ENCODE assay signal across 13 cellular contexts in genomic region chr9:96858018-96858573, GRCh38. TPM values are rescaled to one million over a fixed set of nuclear protein-coding genes. Genes with fewer than 3 reads are reported as not detected.
DNase-seq lines count a peak whose midpoint lies in the region; ATAC-seq, FAIRE-seq and TF ChIP-seq lines count a peak whose summit lies in the region.
"Had no signal": no experiment of that assay in that cellular context is flagged by ENCODE, and none has a peak within 500 bp of the region (broad histone marks: within the 10 kb centered on the region; RNA-seq: fewer than 3 reads in every experiment).

No MANE protein-coding gene starts in this region.

- BruUV-seq in HepG2 (replicated peaks; lab: Mats Ljungman, UMichigan) = no TSS peak

- TF ChIP-seq EP300 in HepG2 (IDR thresholded peaks at IDR 0.05; ENCODE audit: low read depth in 2 of 2, low read length in 2 of 2) (0 out of 4 replicates have a peak, but pooled peaks of 1 of the 2 experiments have one; percentile 40), HepG2 (CRISPR knock-in tag; IDR thresholded peaks at IDR 0.05; ENCODE audit: borderline replicate concordance) (no peak)

- H3K36me3 Mint-ChIP-seq in T-helper 17 cell (ENCODE audit: low read depth) (peaks cover 3% of the 10 kb centered on the region), glutamatergic neuron (ENCODE audit: unreplicated experiment) (no peaks in the 10 kb centered on the region)

- H3K79me2 ChIP-seq in HepG2 (ENCODE audit: insufficient read depth, low read length) = peaks cover 9% of the 10 kb centered on the region

- H3K27me3 Mint-ChIP-seq in T-helper 17 cell (peaks cover 7% of the 10 kb centered on the region), glutamatergic neuron (ENCODE audit: unreplicated experiment) (peaks cover 6% of the 10 kb centered on the region)

- H3K4me1 Mint-ChIP-seq in T-helper 17 cell (peaks cover 14% of the 10 kb centered on the region), glutamatergic neuron (ENCODE audit: low read depth, unreplicated experiment) (peaks cover 8% of the 10 kb centered on the region)

- H3K4me3 Mint-ChIP-seq in T-helper 17 cell = no peak overlapping the region
- H3K4me3 Mint-ChIP-seq in glutamatergic neuron (ENCODE audit: unreplicated experiment) = no peak overlapping the region

- no peak overlapping the region for H2AFZ ChIP-seq in HepG2 (ENCODE audit: low read length)

- ATAC-seq in HepG2 = peak; percentile 20
- ATAC-seq in right lobe of liver = no peak
- ATAC-seq in T-helper 17 cell = no peak
- ATAC-seq: left colon had no signal

- H3K36me3 ChIP-seq in HepG2 (replicated peaks in 1 of 2; ENCODE audit: control insufficient read depth in 1 of 2, insufficient read depth in 2 of 2, low read length in 2 of 2) (no peaks in the 10 kb centered on the region), right lobe of liver (no peaks in the 10 kb centered on the region)

- TF ChIP-seq POLR2A in HepG2 (IDR thresholded peaks at IDR 0.05; ENCODE audit: insufficient read depth in 1 of 2, low read depth in 2 of 2, low read length in 2 of 2) (no peak), right lobe of liver (IDR thresholded peaks at IDR 0.05) (no peak)

- 23% methylated on average over 2 of the region's 2 CpGs for WGBS in HepG2 (ENCODE audit: low lambda C conversion rate)
- WGBS in right lobe of liver (ENCODE audit: insufficient coverage, low coverage, low lambda C conversion rate, missing lambda C conversion rate) = 90% methylated on average over 1 of the region's 2 CpGs

- TF ChIP-seq CTCF in HepG2 (CRISPR knock-in tag; IDR thresholded peaks at IDR 0.05) (no peak; the same call in 1 of the 2 replicates), right lobe of liver (IDR thresholded peaks at IDR 0.05) (no peak), fibroblast of pulmonary artery (IDR thresholded peaks at IDR 0.05; ENCODE audit: low read length, missing control alignments) (no peak), glutamatergic neuron (IDR thresholded peaks at IDR 0.05; ENCODE audit: partially characterized antibody, unreplicated experiment) (no peak)

- H3K9me3 Mint-ChIP-seq in glutamatergic neuron (ENCODE audit: unreplicated experiment) = no peaks in the 10 kb centered on the region

- H3K4me3 ChIP-seq in HepG2 (replicated peaks in 1 of 3; ENCODE audit: insufficient read depth in 1 of 3, low read depth in 2 of 3, low read length in 3 of 3) (peak overlapping the region in 1 of 3 experiments; percentile 28; a peak in 1 of 6 replicates), right lobe of liver (no peak overlapping the region), fibroblast of pulmonary artery (replicated peaks; ENCODE audit: low read depth, low read length) (no peak overlapping the region)

- CTCF ChIA-PET in HepG2 (lab: Yijun Ruan, JAX; ENCODE audit: low intra/inter-chr PET ratio, low total read pairs) = interaction anchor here (1.6 kb wide), 1 partner anchor 14 kb away, joined by 3 read pairs; no protein-coding TSS in a partner anchor

- peak; percentile 21 for FAIRE-seq in HepG2 (lab: Jason Lieb, UNC)
- FAIRE-seq: TTC549 had no signal

- H3K27ac Mint-ChIP-seq in T-helper 17 cell (peak overlapping the region; percentile 16), glutamatergic neuron (ENCODE audit: unreplicated experiment) (no peak overlapping the region)

- intact Hi-C loops in HepG2 (cut with micrococcal nuclease; ENCODE audit: unreplicated experiment) (loop anchor here (1.0 to 10.0 kb wide), 5 partner anchors 17 to 759 kb away; no protein-coding TSS in a partner anchor), right lobe of liver (cut with DNase I) (no loop called here)

- POLR2A ChIA-PET in HepG2 (lab: Yijun Ruan, JAX) = interaction anchor here (0.8 to 4.9 kb wide), 4 partner anchors 8 to 775 kb away, joined by 3 to 59 read pairs (median 4); partner anchors contain the start of genes NCBP1 and TSTD2

- in situ Hi-C loops in HepG2 (cut with HindIII; ENCODE audit: extremely low pct_ligation_motif_present, low pct_unique_long_range_greater_than_20kb) = loop anchor here (10.0 to 25.0 kb wide), 2 partner anchors 537 to 754 kb away; no protein-coding TSS in a partner anchor

- DNase-seq in HepG2 (ENCODE audit: low spot score) (peak; percentile 72), right lobe of liver (no peak), T-helper 17 cell (no peak), fibroblast of pulmonary artery (ENCODE audit: low read depth) (peak; percentile 53), NCI-H82 (lab: John Stamatoyannopoulos, UW) (no peak), NCI-H82 treated with DMSO at 0.1 percent for 48 hours (lab: John Stamatoyannopoulos, UW; ENCODE audit: unreplicated experiment) (no peak), cerebellar nuclear complex (lab: John Stamatoyannopoulos, UW) (no peak), glutamatergic neuron (no peak)
- DNase-seq: activated T-cell treated with anti-CD3 and anti-CD28 coated beads for 4 hours; left colon; NCI-H1694; stimulated activated CD4-positive, alpha-beta T cell treated with anti-CD3 and anti-CD28 coated beads, Interleukin-4, amount 100 ng/mL, for 24 hours had no signal

- H3K4me2 ChIP-seq in HepG2 (ENCODE audit: low read depth, low read length) = peak overlapping the region; percentile 68

- H3K9me3 ChIP-seq in HepG2 (ENCODE audit: low read length) = no peaks in the 10 kb centered on the region
- no peaks in the 10 kb centered on the region for H3K9me3 ChIP-seq in right lobe of liver
- H3K9me3 ChIP-seq in T-helper 17 cell (ENCODE audit: control insufficient read depth, low read length, poor library complexity, severe bottlenecking) = no peaks in the 10 kb centered on the region

- no peak overlapping the region; the same call in 1 of the 2 replicates for H3K9ac ChIP-seq in HepG2 (ENCODE audit: insufficient read depth, low read depth, low read length)

- H3K27me3 ChIP-seq in HepG2 (ENCODE audit: control insufficient read depth in 1 of 2, insufficient read depth in 2 of 2, low read length in 2 of 2) = no peaks in the 10 kb centered on the region
- H3K27me3 ChIP-seq in right lobe of liver = no peaks in the 10 kb centered on the region

- peaks cover 59% of the 10 kb centered on the region for H3K4me1 ChIP-seq in HepG2 (ENCODE audit: insufficient read depth, low read length)
- peaks cover 0 to 27% (median 9%) of the 10 kb centered on the region in 4 donors for H3K4me1 ChIP-seq in right lobe of liver

- H3K27ac ChIP-seq in HepG2 (ENCODE audit: extremely low read length, insufficient read depth, low read length) (peak overlapping the region; percentile 35), right lobe of liver (no peak overlapping the region)

- 0 out of 2 replicates have a peak, but pooled peaks cover 6% of the 10 kb centered on the region for H4K20me1 ChIP-seq in HepG2 (ENCODE audit: insufficient read depth, low read length)

- no peak for TF ChIP-seq RAD21 in HepG2 (CRISPR knock-in tag; IDR thresholded peaks at IDR 0.05)

TF ChIP-seq in HepG2, 621 proteins besides CTCF, POLR2A, EP300 and RAD21 (continues in another document):
- TF ChIP-seq ZNF547 (CRISPR knock-in tag; IDR thresholded peaks at IDR 0.05) (no peak), MLX (CRISPR knock-in tag; IDR thresholded peaks at IDR 0.05) (no peak), IKZF5 (CRISPR knock-in tag; IDR thresholded peaks at IDR 0.05) (no peak), MAFF (IDR thresholded peaks at IDR 0.05; ENCODE audit: low read depth, low read length) (peak; percentile 95), GATAD1 (CRISPR knock-in tag; IDR thresholded peaks at IDR 0.05) (no peak)

RNA-seq across cellular contexts. Expression of gene ZNF782, which starts 3.8 kb away (rescaled TPM):
- total RNA-seq in HepG2 (2016; rRNA removed; fragmentation: Illumina TruSeq; extraction: Trizol) (4.7 and 4.9 TPM in 2 replicates), right lobe of liver (1 to 10 TPM; 2.1 to 3.7 (median 3.0) TPM), T-helper 17 cell (1 to 10 TPM; 4.6 to 7.1 TPM), glutamatergic neuron (ENCODE audit: unreplicated experiment) (4.9 TPM)
- total RNA-seq in HepG2 (2016; cell fraction: cytosol; rRNA removed; fragmentation: Illumina TruSeq; extraction: Trizol; ENCODE audit: low read depth) = 0.88 and 2.2 TPM in 2 replicates
- total RNA-seq in HepG2 (2016; cell fraction: insoluble cytoplasmic fraction; rRNA removed; fragmentation: Illumina TruSeq; extraction: Trizol) = 3.9 and 5.8 TPM in 2 replicates
- total RNA-seq in HepG2 (2016; cell fraction: membrane; rRNA removed; fragmentation: Illumina TruSeq; extraction: Trizol) = 3.4 TPM in 2 replicates
- 10.7 and 14.7 TPM in 2 replicates for total RNA-seq in HepG2 (2016; cell fraction: nucleus; rRNA removed; fragmentation: Illumina TruSeq; extraction: Trizol)
- 1.4 and 1.5 TPM in 2 replicates for polyA plus RNA-seq in HepG2 (2011; rRNA removed)
- 0.50 and 0.88 TPM in 2 replicates for polyA plus RNA-seq in HepG2 (2011; cell fraction: cytosol; rRNA removed)
- 2.1 TPM in 2 replicates for polyA plus RNA-seq in HepG2 (2011; cell fraction: nucleus; rRNA removed)
- polyA plus RNA-seq in HepG2 (2012) = 1.4 and 1.6 TPM in 2 replicates
- polyA plus RNA-seq in HepG2 (2016; cell fraction: cytosol; fragmentation: Illumina TruSeq; extraction: Trizol; ENCODE audit: low read depth) = 1.5 and 1.7 TPM in 2 replicates
- polyA plus RNA-seq in HepG2 (2016; cell fraction: insoluble cytoplasmic fraction; fragmentation: Illumina TruSeq; extraction: Trizol; ENCODE audit: low read depth) = 2.1 and 2.3 TPM in 2 replicates
- 2.1 and 2.4 TPM in 2 replicates for polyA plus RNA-seq in HepG2 (2016; cell fraction: membrane; fragmentation: Illumina TruSeq; extraction: Trizol; ENCODE audit: low read depth)
- polyA plus RNA-seq in HepG2 (2016; cell fraction: nucleus; fragmentation: Illumina TruSeq; extraction: Trizol; ENCODE audit: insufficient read depth, low read depth) = 4.9 and 5.3 TPM in 2 replicates
- polyA minus RNA-seq in HepG2 (2011; rRNA and poly(A)+ RNA removed; ENCODE audit: low replicate concordance) = 2.2 and 9.6 TPM in 2 replicates
- 1.5 and 2.2 TPM in 2 replicates for polyA minus RNA-seq in HepG2 (2011; cell fraction: cytosol; rRNA and poly(A)+ RNA removed)
- polyA minus RNA-seq in HepG2 (2011; cell fraction: nucleus; rRNA and poly(A)+ RNA removed) = 18.7 and 20.3 TPM in 2 replicates

Comparison
In these comparisons a context has a peak if more than half of its experiments do, and no peak if none do; other contexts are left out.
1. DNase-seq: peak in HepG2 (single experiment) and fibroblast of pulmonary artery (single experiment); none in right lobe of liver (0 of 3), T-helper 17 cell (0 of 3), NCI-H82 (single experiment), NCI-H82 treated with DMSO at 0.1 percent for 48 hours (single experiment), cerebellar nuclear complex (0 of 2) and glutamatergic neuron (single experiment).